9 cellular contexts compared by ENCODE assay signal in the genomic region with DNA sequence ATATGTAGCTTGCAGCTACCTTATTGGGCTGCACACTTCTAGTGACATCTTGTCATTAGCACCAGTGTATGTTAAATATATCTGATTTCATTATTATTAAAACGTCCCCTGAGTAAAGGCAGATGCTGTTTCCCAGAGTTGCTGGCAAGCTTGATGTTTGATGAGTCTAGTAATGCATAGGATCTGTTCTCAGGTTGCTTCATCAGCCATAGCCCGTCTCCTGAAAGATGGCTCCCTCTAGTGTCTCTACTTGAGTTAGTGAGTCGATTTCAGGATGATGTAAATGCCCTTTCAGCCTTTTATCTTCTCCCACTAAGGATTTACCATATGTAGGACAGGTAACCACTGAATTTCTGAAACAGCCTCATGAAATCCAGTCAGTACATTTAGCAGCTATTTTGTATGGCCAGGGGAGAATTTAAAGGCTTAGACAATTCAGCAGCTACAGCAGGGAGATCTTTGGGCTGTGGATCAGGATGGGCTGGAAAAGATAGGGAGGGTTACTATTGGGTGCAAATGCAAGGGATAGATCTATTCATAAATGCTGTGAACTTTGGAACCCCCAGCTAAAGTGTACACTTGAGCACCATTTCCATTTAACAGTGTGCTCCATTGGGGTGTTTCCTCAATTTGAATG.
A peak's percentile ranks its signal among the peaks of the same experiment; 100 is the strongest.
DNase-seq lines count a peak whose midpoint lies in the region; ATAC-seq and TF ChIP-seq lines count a peak whose summit lies in the region.
"Had no signal": no experiment of that assay in that cellular context is flagged by ENCODE, and none has a peak within 500 bp of the region (broad histone marks: within the 10 kb centered on the region; RNA-seq: fewer than 3 reads in every experiment).

No MANE protein-coding gene starts in this region.

- H3K9me3 Mint-ChIP-seq in activated CD4-positive, alpha-beta T cell treated with anti-CD3 and anti-CD28 coated beads for 36 hours (ENCODE audit: low read depth): peaks cover 4% of the 10 kb centered on the region
- peaks cover 4% of the 10 kb centered on the region for H3K9me3 Mint-ChIP-seq in CD8-positive, alpha-beta T cell

- H3K4me3 Mint-ChIP-seq in activated CD4-positive, alpha-beta T cell treated with anti-CD3 and anti-CD28 coated beads for 36 hours: no peak overlapping the region
- H3K4me3 Mint-ChIP-seq in CD8-positive, alpha-beta T cell: no peak overlapping the region

- peaks cover 2% of the 10 kb centered on the region for H3K27me3 Mint-ChIP-seq in activated CD4-positive, alpha-beta T cell treated with anti-CD3 and anti-CD28 coated beads for 36 hours
- no peaks in the 10 kb centered on the region for H3K27me3 Mint-ChIP-seq in CD8-positive, alpha-beta T cell (ENCODE audit: low read depth)

- no peak overlapping the region for H3K27ac Mint-ChIP-seq in activated CD4-positive, alpha-beta T cell treated with anti-CD3 and anti-CD28 coated beads for 36 hours
- no peak overlapping the region for H3K27ac Mint-ChIP-seq in CD8-positive, alpha-beta T cell
- H3K27ac Mint-ChIP-seq: activated naive CD4-positive, alpha-beta T cell treated with anti-CD3 and anti-CD28 coated beads, Interleukin-2, amount 50 U/mL, for 72 hours had no signal

- H3K4me1 Mint-ChIP-seq in activated CD4-positive, alpha-beta T cell treated with anti-CD3 and anti-CD28 coated beads for 36 hours: no peaks in the 10 kb centered on the region
- H3K4me1 Mint-ChIP-seq in CD8-positive, alpha-beta T cell (ENCODE audit: low read depth): no peaks in the 10 kb centered on the region

- CTCF ChIA-PET in activated CD4-positive, alpha-beta T cell treated with anti-CD3 and anti-CD28 coated beads for 36 hours (lab: Charles Lee): interaction anchor here (0.6 to 1.4 kb wide), 4 partner anchors 10 to 879 kb away, joined by 3 to 6 read pairs (median 3); no protein-coding TSS in a partner anchor
- CTCF ChIA-PET in CD8-positive, alpha-beta T cell (lab: Charles Lee): no interaction called here

- 0% methylated on average over 3 of the region's 3 CpGs for whole genome bisulfite sequencing in body of pancreas, 2 donors

- peak; percentile 23 to 63 (median 49) for TF ChIP-seq CTCF in body of pancreas (IDR thresholded peaks at IDR 0.05)
- TF ChIP-seq CTCF in CD8-positive, alpha-beta T cell (IDR thresholded peaks at IDR 0.05): no peak

- POLR2A ChIA-PET in activated CD4-positive, alpha-beta T cell treated with anti-CD3 and anti-CD28 coated beads for 36 hours (lab: Charles Lee): no interaction called here
- POLR2A ChIA-PET in CD8-positive, alpha-beta T cell (lab: Charles Lee): no interaction called here

- H3K4me3 ChIP-seq in body of pancreas: no peak overlapping the region
- H3K4me3 ChIP-seq in CD8-positive, alpha-beta T cell (ENCODE audit: low read depth, low read length): no peak overlapping the region

- H3K36me3 Mint-ChIP-seq in activated CD4-positive, alpha-beta T cell treated with anti-CD3 and anti-CD28 coated beads for 36 hours (ENCODE audit: low read depth): no peaks in the 10 kb centered on the region
- H3K36me3 Mint-ChIP-seq in CD8-positive, alpha-beta T cell: no peaks in the 10 kb centered on the region
- H3K36me3 Mint-ChIP-seq: activated naive CD4-positive, alpha-beta T cell treated with anti-CD3 and anti-CD28 coated beads, Interleukin-2, amount 50 U/mL, for 72 hours had no signal

- no peak for TF ChIP-seq POLR2A in body of pancreas (IDR thresholded peaks at IDR 0.05)

- H3K36me3 ChIP-seq in body of pancreas (replicated peaks in 1 of 2; ENCODE audit: insufficient read depth in 1 of 2, low read depth in 2 of 2): no peaks in the 10 kb centered on the region
- H3K36me3 ChIP-seq in CD8-positive, alpha-beta T cell (ENCODE audit: insufficient read depth, low read length): no peaks in the 10 kb centered on the region

- peak; percentile 10 for DNase-seq in activated CD4-positive, alpha-beta T cell treated with anti-CD3 and anti-CD28 coated beads for 36 hours
- DNase-seq in activated CD4-positive, alpha-beta T cell treated with anti-CD3 and anti-CD28 coated beads, Interleukin-2, amount 50 U/mL, for 4 hours: no peak
- DNase-seq in NCI-H2227 treated with DMSO at 0.1 percent for 48 hours (lab: John Stamatoyannopoulos, UW) (peak; percentile 70), body of pancreas (peak in 3 of 4 donors; percentile 13 to 25 (median 15)), medulla oblongata (ENCODE audit: extremely low spot score) (peak; percentile 84)
- DNase-seq in CD8-positive, alpha-beta T cell: no peak
- no peak for DNase-seq in activated effector memory CD4-positive, alpha-beta T cell treated with anti-CD3 and anti-CD28 coated beads, Interleukin-2, amount 50 U/mL, for 16 hours

- no peaks in the 10 kb centered on the region for H3K4me1 ChIP-seq in body of pancreas
- no peaks in the 10 kb centered on the region for H3K4me1 ChIP-seq in CD8-positive, alpha-beta T cell (ENCODE audit: insufficient read depth, low read length)

- peak; percentile 60 for ATAC-seq in activated CD4-positive, alpha-beta T cell treated with anti-CD3 and anti-CD28 coated beads for 36 hours
- ATAC-seq in HG03066 (IDR thresholded peaks at IDR 0.05; ENCODE audit: low read depth, unreplicated experiment) (peak; percentile 78), body of pancreas (no peak)
- ATAC-seq in CD8-positive, alpha-beta T cell: no peak

- no peak overlapping the region for H3K27ac ChIP-seq in body of pancreas
- no peak overlapping the region for H3K27ac ChIP-seq in CD8-positive, alpha-beta T cell (ENCODE audit: low read depth, low read length)

- intact Hi-C loops in activated CD4-positive, alpha-beta T cell treated with anti-CD3 and anti-CD28 coated beads for 36 hours (cut with DNase I, micrococcal nuclease): loop anchor here (1.0 to 10.0 kb wide), 2 partner anchors 864 to 869 kb away; no protein-coding TSS in a partner anchor
- intact Hi-C loops in body of pancreas (cut with DNase I): loop anchor here (10.0 kb wide), 1 partner anchor 859 kb away; no protein-coding TSS in a partner anchor
- intact Hi-C loops in CD8-positive, alpha-beta T cell (cut with DNase I, micrococcal nuclease): no loop called here

- no peaks in the 10 kb centered on the region for H3K27me3 ChIP-seq in body of pancreas
- H3K27me3 ChIP-seq in CD8-positive, alpha-beta T cell (ENCODE audit: insufficient read depth, low read length): no peaks in the 10 kb centered on the region

- H3K9me3 ChIP-seq in body of pancreas: no peaks in the 10 kb centered on the region
- no peaks in the 10 kb centered on the region for H3K9me3 ChIP-seq in CD8-positive, alpha-beta T cell (ENCODE audit: low read length)

Comparison
In these comparisons a context has a peak if more than half of its experiments do, and no peak if none do; other contexts are left out.
1. DNase-seq: peak in activated CD4-positive, alpha-beta T cell treated with anti-CD3 and anti-CD28 coated beads for 36 hours (single experiment), NCI-H2227 treated with DMSO at 0.1 percent for 48 hours (single experiment), body of pancreas (3 of 4) and medulla oblongata (single experiment); none in activated CD4-positive, alpha-beta T cell treated with anti-CD3 and anti-CD28 coated beads, Interleukin-2, amount 50 U/mL, for 4 hours (0 of 2), CD8-positive, alpha-beta T cell (0 of 7) and activated effector memory CD4-positive, alpha-beta T cell treated with anti-CD3 and anti-CD28 coated beads, Interleukin-2, amount 50 U/mL, for 16 hours (single experiment).
2. ATAC-seq: peak in activated CD4-positive, alpha-beta T cell treated with anti-CD3 and anti-CD28 coated beads for 36 hours (single experiment) and HG03066 (single experiment); none in body of pancreas (single experiment) and CD8-positive, alpha-beta T cell (single experiment).
3. intact Hi-C loops: an anchor here in activated CD4-positive, alpha-beta T cell treated with anti-CD3 and anti-CD28 coated beads for 36 hours (1.0 to 10.0 kb wide) and body of pancreas (10.0 kb wide); none called in CD8-positive, alpha-beta T cell.